In genomic region chr14:39090548-39091111, GRCh38 we compare ENCODE assay signal across 1 cellular context.
TF ChIP-seq lines count a peak whose summit lies in the region.

No MANE protein-coding gene starts in this region.

TF ChIP-seq in HepG2, 621 proteins besides CTCF, POLR2A, EP300 and RAD21 (continued from another document):
- TF ChIP-seq STAT6 (CRISPR knock-in tag; IDR thresholded peaks at IDR 0.05; ENCODE audit: borderline replicate concordance) = no peak
- no peak for TF ChIP-seq ZNF260 (CRISPR knock-in tag; IDR thresholded peaks at IDR 0.05; ENCODE audit: borderline replicate concordance, low read depth)
- TF ChIP-seq XRCC5 (optimal IDR thresholded peaks at IDR 0.05; ENCODE audit: low read length) = peak; percentile 32
- no peak for TF ChIP-seq HNRNPLL (IDR thresholded peaks at IDR 0.05; ENCODE audit: low read depth, low read length, poor library complexity, severe bottlenecking)
- no peak for TF ChIP-seq RXRB (CRISPR knock-in tag; IDR thresholded peaks at IDR 0.05; ENCODE audit: borderline replicate concordance)
- 0 out of 2 replicates have a peak, but pooled peaks have one; percentile 37 for TF ChIP-seq MEF2D (CRISPR knock-in tag; IDR thresholded peaks at IDR 0.05)
- TF ChIP-seq DPF2 (CRISPR knock-in tag; IDR thresholded peaks at IDR 0.05; ENCODE audit: borderline replicate concordance, low read depth) = no peak
- TF ChIP-seq ZNF691 (CRISPR knock-in tag; IDR thresholded peaks at IDR 0.05; ENCODE audit: borderline replicate concordance, low read depth) = no peak
- TF ChIP-seq ZNF616 (CRISPR knock-in tag; IDR thresholded peaks at IDR 0.05; ENCODE audit: low read depth) = no peak
- TF ChIP-seq KLF12 (CRISPR knock-in tag; IDR thresholded peaks at IDR 0.05; ENCODE audit: borderline replicate concordance) = 0 out of 2 replicates have a peak, but pooled peaks have one; percentile 56
- no peak for TF ChIP-seq HOXA5 (CRISPR knock-in tag; IDR thresholded peaks at IDR 0.05)
- no peak for TF ChIP-seq TRAFD1 (CRISPR knock-in tag; IDR thresholded peaks at IDR 0.05; ENCODE audit: borderline replicate concordance)
- TF ChIP-seq HNF4A (CRISPR knock-in tag; IDR thresholded peaks at IDR 0.05) = no peak
- TF ChIP-seq ZNF619 (CRISPR knock-in tag; IDR thresholded peaks at IDR 0.05) = 0 out of 2 replicates have a peak, but pooled peaks have one; percentile 34
- no peak for TF ChIP-seq ISX (CRISPR knock-in tag; conservative IDR thresholded peaks at IDR 0.05)
- no peak for TF ChIP-seq ZNF788 (CRISPR knock-in tag; IDR thresholded peaks at IDR 0.05; ENCODE audit: borderline replicate concordance)
- TF ChIP-seq ZNF547 (CRISPR knock-in tag; IDR thresholded peaks at IDR 0.05) = no peak
- no peak for TF ChIP-seq NCOA5 (CRISPR knock-in tag; IDR thresholded peaks at IDR 0.05)
- TF ChIP-seq HNRNPH1 (optimal IDR thresholded peaks at IDR 0.05; ENCODE audit: low read depth, low read length) = peak; percentile 64
- no peak for TF ChIP-seq WIZ (CRISPR knock-in tag; IDR thresholded peaks at IDR 0.05)
- no peak for TF ChIP-seq MZF1 (CRISPR knock-in tag; IDR thresholded peaks at IDR 0.05; ENCODE audit: borderline replicate concordance)
- TF ChIP-seq ATRX (CRISPR knock-in tag; IDR thresholded peaks at IDR 0.05; ENCODE audit: borderline replicate concordance) = no peak
- no peak for TF ChIP-seq PHF20 (CRISPR knock-in tag; IDR thresholded peaks at IDR 0.05)
- no peak for TF ChIP-seq RCOR2 (CRISPR knock-in tag; IDR thresholded peaks at IDR 0.05)
- TF ChIP-seq HOXA7 (CRISPR knock-in tag; IDR thresholded peaks at IDR 0.05) = no peak
- TF ChIP-seq NFE2L2 (IDR thresholded peaks at IDR 0.05; ENCODE audit: low read length) = no peak
- TF ChIP-seq U2AF1 (optimal IDR thresholded peaks at IDR 0.05; ENCODE audit: low read depth, low read length) = no peak
- no peak for TF ChIP-seq SNRNP70 (IDR thresholded peaks at IDR 0.05; ENCODE audit: low read depth, low read length)
- no peak for TF ChIP-seq GPBP1L1 (CRISPR knock-in tag; IDR thresholded peaks at IDR 0.05)
- TF ChIP-seq THAP8 (CRISPR knock-in tag; IDR thresholded peaks at IDR 0.05; ENCODE audit: borderline replicate concordance) = no peak
- no peak for TF ChIP-seq ADNP (CRISPR knock-in tag; IDR thresholded peaks at IDR 0.05)
- TF ChIP-seq NR2F6 (IDR thresholded peaks at IDR 0.05) = no peak
- no peak for TF ChIP-seq NR2F6 (CRISPR knock-in tag; IDR thresholded peaks at IDR 0.05)
- no peak for TF ChIP-seq PHF8 (CRISPR knock-in tag; IDR thresholded peaks at IDR 0.05)
- TF ChIP-seq ZNF10 (CRISPR knock-in tag; IDR thresholded peaks at IDR 0.05; ENCODE audit: borderline replicate concordance, low read depth) = no peak
- no peak for TF ChIP-seq ZBTB33 (CRISPR knock-in tag; IDR thresholded peaks at IDR 0.05)
- TF ChIP-seq ZNF292 (CRISPR knock-in tag; IDR thresholded peaks at IDR 0.05; ENCODE audit: borderline replicate concordance, low read depth) = no peak
- TF ChIP-seq CEBPG (CRISPR knock-in tag; IDR thresholded peaks at IDR 0.05) = no peak
- TF ChIP-seq ZNF160 (CRISPR knock-in tag; IDR thresholded peaks at IDR 0.05) = no peak
- no peak for TF ChIP-seq ZNF142 (CRISPR knock-in tag; IDR thresholded peaks at IDR 0.05)
- TF ChIP-seq PTBP1 (IDR thresholded peaks at IDR 0.05; ENCODE audit: low read depth, low read length, poor library complexity, severe bottlenecking) = no peak
- TF ChIP-seq ZFP90 (CRISPR knock-in tag; IDR thresholded peaks at IDR 0.05; ENCODE audit: borderline replicate concordance) = no peak
- no peak for TF ChIP-seq ZSCAN22 (CRISPR knock-in tag; IDR thresholded peaks at IDR 0.05)
- TF ChIP-seq ZNF816 (CRISPR knock-in tag; IDR thresholded peaks at IDR 0.05; ENCODE audit: borderline replicate concordance) = no peak
- TF ChIP-seq ELK4 (CRISPR knock-in tag; IDR thresholded peaks at IDR 0.05; ENCODE audit: borderline replicate concordance) = no peak
- TF ChIP-seq SYNCRIP (IDR thresholded peaks at IDR 0.05; ENCODE audit: insufficient read depth, low read depth, low read length) = no peak
